In the genomic region with DNA sequence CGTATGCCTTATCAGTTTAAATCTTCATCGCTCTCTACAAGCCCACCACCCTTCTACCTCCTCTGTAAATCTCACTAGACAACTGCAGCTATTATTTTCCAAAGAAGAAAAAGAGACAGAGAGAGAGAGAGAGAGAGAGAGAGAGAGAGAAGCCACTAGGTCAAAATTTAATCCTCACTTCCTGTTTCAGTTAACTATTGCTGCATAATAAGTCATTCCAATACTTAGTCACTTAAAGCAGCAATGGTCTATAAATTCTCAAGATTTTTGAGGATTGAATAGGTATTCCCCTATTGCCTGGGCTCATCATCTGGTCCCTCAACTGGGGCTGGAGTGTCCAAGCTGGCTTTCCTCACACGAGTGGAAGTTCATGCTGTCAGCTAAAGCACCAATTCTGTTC, we compare ENCODE assay signal across 9 cellular contexts.
DNase-seq lines count a peak whose midpoint lies in the region; ATAC-seq and TF ChIP-seq lines count a peak whose summit lies in the region.
"Had no signal": no experiment of that assay in that cellular context is flagged by ENCODE, and none has a peak within 500 bp of the region (broad histone marks: within the 10 kb centered on the region; RNA-seq: fewer than 3 reads in every experiment).

No MANE protein-coding gene starts in this region.

- H3K27ac ChIP-seq in AG04450 (ENCODE audit: low read depth, low read length) (peak overlapping the region; percentile 43), RWPE2 (ENCODE audit: poor library complexity, severe bottlenecking) (peak overlapping the region; percentile 10)

- no peaks in the 10 kb centered on the region for H3K36me3 ChIP-seq in RWPE2 (ENCODE audit: low read depth)

- DNase-seq in AG04450 (ENCODE audit: low read depth, low spot score), result no peak
- no peak for DNase-seq in RWPE2 (ENCODE audit: low spot score)
- no peak for DNase-seq in stimulated activated CD4-positive, alpha-beta T cell treated with anti-CD3 and anti-CD28 coated beads, Interleukin-2, amount 100 ng/mL, for 24 hours
- no peak for DNase-seq in NCI-H1930 (lab: John Stamatoyannopoulos, UW)
- no peak for DNase-seq in retina
- DNase-seq in NCI-H82 (lab: John Stamatoyannopoulos, UW), result no peak
- DNase-seq: NCI-H2081 treated with DMSO at 0.1 percent for 48 hours had no signal

- POLR2A ChIA-PET in AG04450 (lab: Yijun Ruan, JAX), result interaction anchor here (0.7 to 1.2 kb wide), 4 partner anchors 9 to 49 kb away, joined by 5 to 6 read pairs (median 6); no protein-coding TSS in a partner anchor

- no peak overlapping the region for H3K4me3 ChIP-seq in AG04450 (ENCODE audit: low read depth, low read length)
- no peak overlapping the region for H3K4me3 ChIP-seq in RWPE2 (ENCODE audit: severe bottlenecking)

- H3K27me3 ChIP-seq in AG04450 (ENCODE audit: control insufficient read depth, insufficient read depth, low read length) (no peaks in the 10 kb centered on the region), RWPE2 (ENCODE audit: insufficient read depth, poor library complexity, severe bottlenecking) (no peaks in the 10 kb centered on the region)

- ATAC-seq in GM19467 (IDR thresholded peaks at IDR 0.05; ENCODE audit: unreplicated experiment) (peak; percentile 81), HG03097 (IDR thresholded peaks at IDR 0.05; ENCODE audit: low FRiP score, unreplicated experiment) (peak; percentile 86), RWPE2 (ENCODE audit: low read depth) (peak; percentile 32)

- TF ChIP-seq CTCF in AG04450 (IDR thresholded peaks at IDR 0.05; ENCODE audit: low read depth, low read length) (no peak), RWPE2 (IDR thresholded peaks at IDR 0.05; ENCODE audit: poor library complexity, severe bottlenecking) (no peak)

- peaks cover 20% of the 10 kb centered on the region for H3K4me1 ChIP-seq in RWPE2 (ENCODE audit: insufficient read depth, poor library complexity, severe bottlenecking)

- no peaks in the 10 kb centered on the region for H3K9me3 ChIP-seq in AG04450 (ENCODE audit: control insufficient read depth, insufficient read depth, low read length)
- no peaks in the 10 kb centered on the region for H3K9me3 ChIP-seq in RWPE2 (ENCODE audit: severe bottlenecking)

- CTCF ChIA-PET in AG04450 (lab: Charles Lee), result interaction anchor here (0.7 kb wide), 1 partner anchor 59 kb away, joined by 4 read pairs; no protein-coding TSS in a partner anchor

Comparison
In these comparisons a context has a peak if more than half of its experiments do, and no peak if none do; other contexts are left out.
1. ATAC-seq: peak in every context shown above with its lines; median percentile 86 in HG03097; 81 in GM19467; 32 in RWPE2.